17 cellular contexts compared by ENCODE assay signal in the genomic region with DNA sequence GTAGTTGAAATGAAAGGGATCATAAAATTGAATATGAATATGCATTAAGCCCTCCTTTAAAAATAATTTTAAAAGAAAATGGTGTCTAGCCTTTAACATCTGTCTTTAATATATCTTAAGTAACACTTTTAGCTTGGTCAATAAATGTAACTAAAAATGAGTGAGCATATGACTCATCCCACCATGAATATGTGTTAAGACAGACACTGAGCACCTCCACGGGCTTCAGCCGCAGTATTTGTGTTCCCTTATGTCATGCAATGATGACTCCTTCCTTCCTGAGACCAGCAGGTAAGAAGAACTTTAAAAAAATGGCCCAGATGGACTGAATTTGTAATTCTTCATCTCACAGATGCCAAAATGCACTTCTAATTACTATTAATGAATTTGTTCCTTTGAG.
DNase-seq lines count a peak whose midpoint lies in the region; ATAC-seq and TF ChIP-seq lines count a peak whose summit lies in the region.
"Had no signal": no experiment of that assay in that cellular context is flagged by ENCODE, and none has a peak within 500 bp of the region (broad histone marks: within the 10 kb centered on the region; RNA-seq: fewer than 3 reads in every experiment).

No MANE protein-coding gene starts in this region.

- no peaks in the 10 kb centered on the region for H3K36me3 Mint-ChIP-seq in stimulated activated memory B cell treated with anti-CD40 and anti-IgM and Interleukin-4, amounts not matched to agents 10 μg/mL and 1 μg/mL and 100 μg/mL, for 72 hours

- H3K4me3 Mint-ChIP-seq in stimulated activated memory B cell treated with anti-CD40 and anti-IgM and Interleukin-4, amounts not matched to agents 10 μg/mL and 1 μg/mL and 100 μg/mL, for 72 hours, result no peak overlapping the region
- H3K4me3 Mint-ChIP-seq: nephron progenitor cell had no signal

- H3K4me3 ChIP-seq in choroid plexus epithelial cell (ENCODE audit: low read depth, low read length), result no peak overlapping the region
- H3K4me3 ChIP-seq: adrenal gland, heart left ventricle had no signal

- H3K27ac Mint-ChIP-seq in stimulated activated memory B cell treated with anti-CD40 and anti-IgM and Interleukin-4, amounts not matched to agents 10 μg/mL and 1 μg/mL and 100 μg/mL, for 72 hours, result no peak overlapping the region
- H3K27ac Mint-ChIP-seq: nephron progenitor cell had no signal

- H3K9me3 Mint-ChIP-seq in stimulated activated memory B cell treated with anti-CD40 and anti-IgM and Interleukin-4, amounts not matched to agents 10 μg/mL and 1 μg/mL and 100 μg/mL, for 72 hours, result no peaks in the 10 kb centered on the region

- DNase-seq in Daoy (ENCODE audit: low read depth) (peak; percentile 28), NCI-H226 (peak; percentile 15), choroid plexus epithelial cell (ENCODE audit: low read depth) (peak; percentile 67), non-pigmented ciliary epithelial cell (ENCODE audit: low read depth) (peak; percentile 45), left lobe of liver (ENCODE audit: low spot score) (no peak), T-helper 1 cell (no peak)
- DNase-seq: activated T-cell treated with anti-CD3 and anti-CD28 coated beads, Interleukin-2, amount 50 U/mL, for 1 hour; adrenal gland; heart left ventricle; left ventricle myocardium superior; NCI-H1105; nephron progenitor cell; stimulated activated naive CD4-positive, alpha-beta T cell treated with Interleukin-2 at 50 U/mL for 16 hours had no signal

- ATAC-seq in stimulated activated memory B cell treated with anti-CD40 and anti-IgM and Interleukin-4, amounts not matched to agents 10 μg/mL and 1 μg/mL and 100 μg/mL, for 72 hours, result no peak
- ATAC-seq in left lobe of liver, result no peak
- ATAC-seq in GM19324 (IDR thresholded peaks at IDR 0.05; ENCODE audit: low FRiP score, unreplicated experiment), result no peak
- ATAC-seq: HCT116, heart left ventricle, left ventricle myocardium superior, sciatic nerve had no signal

- H3K4me1 Mint-ChIP-seq in stimulated activated memory B cell treated with anti-CD40 and anti-IgM and Interleukin-4, amounts not matched to agents 10 μg/mL and 1 μg/mL and 100 μg/mL, for 72 hours, result no peaks in the 10 kb centered on the region

- TF ChIP-seq CTCF in choroid plexus epithelial cell (conservative IDR thresholded peaks at IDR 0.05; ENCODE audit: low read depth, low read length), result no peak

- no peaks in the 10 kb centered on the region for H3K27me3 Mint-ChIP-seq in stimulated activated memory B cell treated with anti-CD40 and anti-IgM and Interleukin-4, amounts not matched to agents 10 μg/mL and 1 μg/mL and 100 μg/mL, for 72 hours

Comparison
In these comparisons a context has a peak if more than half of its experiments do, and no peak if none do; other contexts are left out.
1. DNase-seq: peak in Daoy (single experiment), NCI-H226 (single experiment), choroid plexus epithelial cell (single experiment) and non-pigmented ciliary epithelial cell (single experiment); none in left lobe of liver (single experiment) and T-helper 1 cell (0 of 5).